Comparison of ENCODE assay signal across 15 cellular contexts in the genomic region with DNA sequence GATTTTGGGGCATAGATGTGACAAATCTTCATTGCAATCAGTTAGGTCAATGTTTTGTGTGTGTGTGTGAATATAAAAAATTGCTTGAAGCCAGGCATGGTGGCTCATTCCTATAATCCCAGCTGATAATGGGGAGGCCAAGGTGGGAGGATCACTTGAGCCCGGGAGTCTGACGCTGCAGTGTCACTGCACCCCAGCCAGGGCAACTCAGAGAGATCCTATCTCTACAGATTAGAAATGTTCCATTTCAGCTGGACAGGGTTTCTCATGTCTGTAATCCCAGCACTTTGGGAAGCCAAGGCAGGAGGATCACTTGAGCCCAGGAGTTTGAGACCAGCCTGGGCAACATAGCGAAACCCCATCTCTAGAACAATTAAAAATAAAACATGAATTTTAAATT. TPM values are rescaled to one million over a fixed set of nuclear protein-coding genes. Genes with fewer than 3 reads are reported as not detected.
A peak's percentile ranks its signal among the peaks of the same experiment; 100 is the strongest.
DNase-seq lines count a peak whose midpoint lies in the region; ATAC-seq and TF ChIP-seq lines count a peak whose summit lies in the region.
"Had no signal": no experiment of that assay in that cellular context is flagged by ENCODE, and none has a peak within 500 bp of the region (broad histone marks: within the 10 kb centered on the region; RNA-seq: fewer than 3 reads in every experiment).

No MANE protein-coding gene starts in this region.

- H3K27me3 Mint-ChIP-seq in MCF 10A (ENCODE audit: insufficient read depth, unreplicated experiment): peaks cover 25% of the 10 kb centered on the region
- peaks cover 5% of the 10 kb centered on the region for H3K27me3 Mint-ChIP-seq in memory B cell

- H3K9ac ChIP-seq in mammary epithelial cell (ENCODE audit: insufficient read depth, low read length): no peak overlapping the region

- H3K27me3 ChIP-seq in mammary epithelial cell (ENCODE audit: insufficient read depth, low read length) (no peaks in the 10 kb centered on the region), left ventricle myocardium inferior (ENCODE audit: low read depth) (peaks cover 28% of the 10 kb centered on the region)
- H3K27me3 ChIP-seq: SJCRH30 had no signal

- no peaks in the 10 kb centered on the region for H4K20me1 ChIP-seq in mammary epithelial cell (ENCODE audit: insufficient read depth, low read length)

- H3K9me3 ChIP-seq in mammary epithelial cell (replicated peaks; ENCODE audit: insufficient read depth, low read length): no peaks in the 10 kb centered on the region
- no peaks in the 10 kb centered on the region for H3K9me3 ChIP-seq in left ventricle myocardium inferior (replicated peaks)
- H3K9me3 ChIP-seq: SJCRH30 had no signal

- peak overlapping the region; percentile 97 for H3K27ac Mint-ChIP-seq in MCF 10A (ENCODE audit: low read depth, unreplicated experiment)
- peak overlapping the region; percentile 90 for H3K27ac Mint-ChIP-seq in memory B cell

- no peak overlapping the region for H2AFZ ChIP-seq in mammary epithelial cell (ENCODE audit: low read depth, low read length)

- H3K9me3 Mint-ChIP-seq in MCF 10A (ENCODE audit: unreplicated experiment): no peaks in the 10 kb centered on the region
- peaks cover 5% of the 10 kb centered on the region for H3K9me3 Mint-ChIP-seq in memory B cell

- H3K36me3 Mint-ChIP-seq in MCF 10A (ENCODE audit: insufficient read depth, unreplicated experiment): peaks cover 6% of the 10 kb centered on the region
- H3K36me3 Mint-ChIP-seq in memory B cell: peaks cover 2% of the 10 kb centered on the region
- H3K36me3 Mint-ChIP-seq: IgD-negative memory B cell had no signal

- BruUV-seq in MCF 10A (replicated peaks; lab: Mats Ljungman, UMichigan) (no TSS peak), mammary epithelial cell (replicated peaks; lab: Mats Ljungman, UMichigan) (no TSS peak)

- dilution Hi-C loops in mammary epithelial cell (cut with HindIII; ENCODE audit: low sequenced_read_pairs): no loop called here

- WGBS in mammary epithelial cell (ENCODE audit: low coverage, missing lambda C conversion rate): 96% methylated on average over 3 of the region's 3 CpGs

- in situ Hi-C loops in mammary epithelial cell (cut with MboI; ENCODE audit: low sequenced_read_pairs in 2 of 2): loop anchor here (5.0 to 10.0 kb wide), 2 partner anchors 42 to 374 kb away; no protein-coding TSS in a partner anchor

- TF ChIP-seq CTCF in MCF 10A (IDR thresholded peaks at IDR 0.05; ENCODE audit: unreplicated experiment) (no peak), mammary epithelial cell (conservative IDR thresholded peaks at IDR 0.05 in 1 of 2, IDR thresholded peaks at IDR 0.05 in 1 of 2; ENCODE audit: extremely low read depth in 1 of 2, insufficient read depth in 1 of 2, low read depth in 1 of 2, low read length in 2 of 2) (no peak), VCaP (conservative IDR thresholded peaks at IDR 0.05) (no peak), left ventricle myocardium inferior (IDR thresholded peaks at IDR 0.05; ENCODE audit: borderline replicate concordance) (no peak)

- peaks cover 11% of the 10 kb centered on the region for H3K4me1 Mint-ChIP-seq in MCF 10A (ENCODE audit: insufficient read depth, unreplicated experiment)
- H3K4me1 Mint-ChIP-seq in memory B cell: peaks cover 18% of the 10 kb centered on the region

- no peak for ATAC-seq in memory B cell (ENCODE audit: low read depth)
- ATAC-seq in HG03571 (IDR thresholded peaks at IDR 0.05; ENCODE audit: unreplicated experiment): no peak

- DNase-seq in MCF 10A (ENCODE audit: unreplicated experiment) (no peak), mammary epithelial cell (no peak), memory B cell (ENCODE audit: low spot score in 2 of 2) (no peak), mesenteric fat pad (ENCODE audit: low spot score) (no peak), NCI-H146 treated with DMSO at 0.1 percent for 48 hours (lab: John Stamatoyannopoulos, UW; ENCODE audit: unreplicated experiment) (no peak), left ventricle myocardium inferior (no peak)
- DNase-seq: NCI-H524 treated with DMSO at 0.1 percent for 48 hours had no signal

- CTCF ChIA-PET in MCF 10A (lab: Yijun Ruan, JAX): interaction anchor here (0.5 to 5.9 kb wide), 20 partner anchors 9 to 777 kb away, joined by 3 to 39 read pairs (median 3); no protein-coding TSS in a partner anchor
- CTCF ChIA-PET in mammary epithelial cell (lab: Charles Lee; ENCODE audit: low non-redundant PET): no interaction called here

- H3K36me3 ChIP-seq in mammary epithelial cell (ENCODE audit: insufficient read depth, low read length) (no peaks in the 10 kb centered on the region), left ventricle myocardium inferior (no peaks in the 10 kb centered on the region)
- H3K36me3 ChIP-seq: SJCRH30 had no signal

- intact Hi-C loops in MCF 10A (cut with micrococcal nuclease) (loop anchor here (1.0 to 2.0 kb wide), 5 partner anchors 23 to 375 kb away; a partner anchor contains a TSS), mammary epithelial cell (cut with micrococcal nuclease) (loop anchor here (1.0 to 10.0 kb wide), 6 partner anchors 23 to 375 kb away; a partner anchor contains a TSS), left ventricle myocardium inferior (cut with micrococcal nuclease) (no loop called here)

- no peak overlapping the region for H3K4me2 ChIP-seq in mammary epithelial cell (ENCODE audit: insufficient read depth, low read depth, low read length)

- H3K4me3 ChIP-seq in mammary epithelial cell (replicated peaks in 1 of 3; ENCODE audit: insufficient read depth in 1 of 3, low read depth in 2 of 3, low read length in 3 of 3) (no peak overlapping the region), left ventricle myocardium inferior (no peak overlapping the region)
- H3K4me3 ChIP-seq: GM12878, SJCRH30 had no signal

- peak overlapping the region; percentile 66 for H3K4me3 Mint-ChIP-seq in MCF 10A (ENCODE audit: unreplicated experiment)
- H3K4me3 Mint-ChIP-seq in memory B cell: no peak overlapping the region

- H3K79me2 ChIP-seq in mammary epithelial cell (ENCODE audit: insufficient read depth, low read length): no peaks in the 10 kb centered on the region

- POLR2A ChIA-PET in MCF 10A (lab: Yijun Ruan, JAX): interaction anchor here (0.8 kb wide), 1 partner anchor 582 kb away, joined by 3 read pairs; no protein-coding TSS in a partner anchor

- peaks cover 13% of the 10 kb centered on the region for H3K4me1 ChIP-seq in mammary epithelial cell (ENCODE audit: insufficient read depth, low read length)
- H3K4me1 ChIP-seq in left ventricle myocardium inferior: peaks cover 22% of the 10 kb centered on the region

- H3K27ac ChIP-seq in mammary epithelial cell (ENCODE audit: insufficient read depth, low read depth, low read length) (no peak overlapping the region), VCaP (peak overlapping the region; percentile 60; the same call in 1 of the 2 replicates), left ventricle myocardium inferior (replicated peaks) (no peak overlapping the region)
- H3K27ac ChIP-seq: SJCRH30 had no signal

RNA-seq across cellular contexts. Expression of a gene that starts 11.5 kb away (rescaled TPM):
- total RNA-seq in MCF 10A (2022) (not detected in 2 replicates), mammary epithelial cell (not detected), mesenteric fat pad (not detected), left ventricle myocardium inferior (not detected)
- not detected for polyA plus RNA-seq in mammary epithelial cell
- not detected for polyA minus RNA-seq in mammary epithelial cell
- total RNA-seq: Calu3, GM12878, H1, SJCRH30 had no signal
- polyA plus RNA-seq: CD14-positive monocyte, H1, IgD-negative memory B cell had no signal

RNA-seq across cellular contexts. Expression of a gene that starts 27.9 kb away (rescaled TPM):
- total RNA-seq in MCF 10A (2022) (not detected in 2 replicates), mammary epithelial cell (not detected), mesenteric fat pad (not detected), left ventricle myocardium inferior (not detected)
- not detected for polyA plus RNA-seq in mammary epithelial cell
- polyA minus RNA-seq in mammary epithelial cell: not detected
- total RNA-seq: Calu3, GM12878, H1 had no signal
- polyA plus RNA-seq: CD14-positive monocyte, H1, IgD-negative memory B cell had no signal

RNA-seq across cellular contexts. Expression of a gene that starts 46.1 kb away (rescaled TPM):
- total RNA-seq in MCF 10A (2022) (26.3 and 27.0 TPM in 2 replicates), mammary epithelial cell (10 to 100 TPM in 1 of 2 donors, 1 to 10 TPM in 1; 6.3 to 31.4 TPM), mesenteric fat pad (3.0 TPM), left ventricle myocardium inferior (6.4 TPM)
- polyA plus RNA-seq in mammary epithelial cell: 18.8 TPM
- 6.6 TPM for polyA minus RNA-seq in mammary epithelial cell
